Comparison of ENCODE assay signal across 30 cellular contexts in genomic region chr12:65792724-65793123, GRCh38. TPM values are rescaled to one million over a fixed set of nuclear protein-coding genes. Genes with fewer than 3 reads are reported as not detected.
"Had no signal": no experiment of that assay in that cellular context is flagged by ENCODE, and none has a peak within 500 bp of the region (broad histone marks: within the 10 kb centered on the region; RNA-seq: fewer than 3 reads in every experiment).

No MANE protein-coding gene starts in this region.

- H3K27me3 Mint-ChIP-seq: progenitor cell of endocrine pancreas had no signal

- H3K4me3 Mint-ChIP-seq: naive thymus-derived CD8-positive, alpha-beta T cell; natural killer cell treated with Interleukin-12 subunit alpha and Interleukin-12 subunit beta and Interleukin-15 and Interleukin-18, amount 100 ng/mL, for 72 hours; nephron progenitor cell; neural crest cell; stimulated activated effector memory CD8-positive, alpha-beta T cell treated with anti-CD3 and anti-CD28 coated beads, Interleukin-12 subunit alpha, Interleukin-12 subunit beta, amount 100 ng/mL, for 72 hours; stimulated activated naive B cell treated with anti-CD40 and anti-IgM and Interleukin-4, amounts not matched to agents 10 μg/mL and 1 μg/mL and 100 μg/mL, for 72 hours; stimulated activated naive CD8-positive, alpha-beta T cell treated with anti-CD3 and anti-CD28 coated beads, Interleukin-15, Interleukin-2, amounts not matched to agents 100 ng/mL and 50 ng/mL, for 24 hours had no signal

- H3K9ac ChIP-seq: parathyroid adenoma had no signal

- ATAC-seq: naive thymus-derived CD8-positive, alpha-beta T cell; natural killer cell treated with Interleukin-12 subunit alpha and Interleukin-12 subunit beta and Interleukin-15 and Interleukin-18, amount 100 ng/mL, for 72 hours; psoas muscle; right cardiac atrium; right lobe of liver; stimulated activated effector memory CD8-positive, alpha-beta T cell treated with anti-CD3 and anti-CD28 coated beads, Interleukin-12 subunit alpha, Interleukin-12 subunit beta, amount 100 ng/mL, for 72 hours; stimulated activated naive B cell treated with anti-CD40 and anti-IgM and Interleukin-4, amounts not matched to agents 10 μg/mL and 1 μg/mL and 100 μg/mL, for 72 hours; upper lobe of right lung had no signal

- H3K9me3 ChIP-seq: neutrophil, ovary, right lobe of liver, sigmoid colon, stomach, thoracic aorta, thyroid gland, tibial nerve, upper lobe of right lung, uterus had no signal

- H2AFZ ChIP-seq: parathyroid adenoma had no signal

- H3K4me3 ChIP-seq: ovary, psoas muscle, right lobe of liver, sigmoid colon, stomach, thoracic aorta, thyroid gland, tibial nerve, upper lobe of right lung, uterus had no signal

- H3K4me1 Mint-ChIP-seq: naive thymus-derived CD8-positive, alpha-beta T cell; stimulated activated effector memory CD8-positive, alpha-beta T cell treated with anti-CD3 and anti-CD28 coated beads, Interleukin-12 subunit alpha, Interleukin-12 subunit beta, amount 100 ng/mL, for 72 hours; stimulated activated naive B cell treated with anti-CD40 and anti-IgM and Interleukin-4, amounts not matched to agents 10 μg/mL and 1 μg/mL and 100 μg/mL, for 72 hours had no signal

- H3K36me3 Mint-ChIP-seq: naive thymus-derived CD8-positive, alpha-beta T cell; natural killer cell treated with Interleukin-12 subunit alpha and Interleukin-12 subunit beta and Interleukin-15 and Interleukin-18, amount 100 ng/mL, for 72 hours; stimulated activated effector memory CD8-positive, alpha-beta T cell treated with anti-CD3 and anti-CD28 coated beads, Interleukin-12 subunit alpha, Interleukin-12 subunit beta, amount 100 ng/mL, for 72 hours; stimulated activated naive B cell treated with anti-CD40 and anti-IgM and Interleukin-4, amounts not matched to agents 10 μg/mL and 1 μg/mL and 100 μg/mL, for 72 hours had no signal

- H3K36me3 ChIP-seq: neutrophil, ovary, right lobe of liver, sigmoid colon, stomach, thoracic aorta, thyroid gland, tibial nerve, upper lobe of right lung, uterus had no signal

- H3K27ac ChIP-seq: neutrophil, ovary, parathyroid adenoma, psoas muscle, right lobe of liver, sigmoid colon, stomach, thoracic aorta, thyroid gland, tibial nerve, upper lobe of right lung, uterus had no signal

- FAIRE-seq: small intestine had no signal

- H3K9me3 Mint-ChIP-seq: natural killer cell treated with Interleukin-12 subunit alpha and Interleukin-12 subunit beta and Interleukin-15 and Interleukin-18, amount 100 ng/mL, for 72 hours; neural crest cell; stimulated activated effector memory CD8-positive, alpha-beta T cell treated with anti-CD3 and anti-CD28 coated beads, Interleukin-12 subunit alpha, Interleukin-12 subunit beta, amount 100 ng/mL, for 72 hours; stimulated activated naive B cell treated with anti-CD40 and anti-IgM and Interleukin-4, amounts not matched to agents 10 μg/mL and 1 μg/mL and 100 μg/mL, for 72 hours; stimulated activated naive CD8-positive, alpha-beta T cell treated with anti-CD3 and anti-CD28 coated beads, Interleukin-15, Interleukin-2, amounts not matched to agents 100 ng/mL and 50 ng/mL, for 24 hours had no signal

- H3K27me3 ChIP-seq: neutrophil, ovary, right lobe of liver, sigmoid colon, stomach, thyroid gland, tibial nerve, upper lobe of right lung, uterus had no signal

- H3K27ac Mint-ChIP-seq: naive thymus-derived CD8-positive, alpha-beta T cell; natural killer cell treated with Interleukin-12 subunit alpha and Interleukin-12 subunit beta and Interleukin-15 and Interleukin-18, amount 100 ng/mL, for 72 hours; nephron progenitor cell; progenitor cell of endocrine pancreas; stimulated activated effector memory CD8-positive, alpha-beta T cell treated with anti-CD3 and anti-CD28 coated beads, Interleukin-12 subunit alpha, Interleukin-12 subunit beta, amount 100 ng/mL, for 72 hours; stimulated activated naive B cell treated with anti-CD40 and anti-IgM and Interleukin-4, amounts not matched to agents 10 μg/mL and 1 μg/mL and 100 μg/mL, for 72 hours; stimulated activated naive CD8-positive, alpha-beta T cell treated with anti-CD3 and anti-CD28 coated beads, Interleukin-15, Interleukin-2, amounts not matched to agents 100 ng/mL and 50 ng/mL, for 24 hours had no signal

- DNase-seq: naive thymus-derived CD8-positive, alpha-beta T cell; nephron progenitor cell; nucleus accumbens; ovary; posterior cingulate gyrus; psoas muscle; right cardiac atrium; right lobe of liver; sigmoid colon; small intestine; stimulated activated CD4-positive, alpha-beta T cell treated with anti-CD3 and anti-CD28 coated beads, Interleukin-15, amount 100 ng/mL, for 24 hours; stimulated activated CD4-positive, alpha-beta T cell treated with anti-CD3 and anti-CD28 coated beads, Interleukin-2, amount 100 ng/mL, for 24 hours; stimulated activated CD4-positive, alpha-beta T cell treated with anti-CD3 and anti-CD28 coated beads, Interleukin-2, amount 100 ng/mL, for 48 hours; stimulated activated CD4-positive, alpha-beta T cell treated with anti-CD3 and anti-CD28 coated beads, Interleukin-4, amount 100 ng/mL, for 24 hours; stimulated activated naive B cell treated with anti-CD40 and anti-IgM and Interleukin-4, amounts not matched to agents 10 μg/mL and 1 μg/mL and 100 μg/mL, for 72 hours; stimulated activated naive CD4-positive, alpha-beta T cell treated with Interleukin-2 at 50 U/mL for 16 hours; stomach; thyroid gland; trophoblast cell; upper lobe of right lung; uterus had no signal

- H3K4me1 ChIP-seq: parathyroid adenoma, psoas muscle, right lobe of liver, sigmoid colon, stomach, thyroid gland, tibial nerve, upper lobe of right lung, uterus had no signal

- H3K79me2 ChIP-seq: parathyroid adenoma had no signal

RNA-seq across cellular contexts. Expression of gene HMGA2, which starts 31.6 kb away (rescaled TPM):
- total RNA-seq: naive thymus-derived CD8-positive, alpha-beta T cell; natural killer cell treated with Interleukin-12 subunit alpha and Interleukin-12 subunit beta and Interleukin-15 and Interleukin-18, amount 100 ng/mL, for 72 hours; right cardiac atrium; upper lobe of right lung had no signal
- polyA plus RNA-seq: naive thymus-derived CD8-positive, alpha-beta T cell had no signal
